In the genomic region with DNA sequence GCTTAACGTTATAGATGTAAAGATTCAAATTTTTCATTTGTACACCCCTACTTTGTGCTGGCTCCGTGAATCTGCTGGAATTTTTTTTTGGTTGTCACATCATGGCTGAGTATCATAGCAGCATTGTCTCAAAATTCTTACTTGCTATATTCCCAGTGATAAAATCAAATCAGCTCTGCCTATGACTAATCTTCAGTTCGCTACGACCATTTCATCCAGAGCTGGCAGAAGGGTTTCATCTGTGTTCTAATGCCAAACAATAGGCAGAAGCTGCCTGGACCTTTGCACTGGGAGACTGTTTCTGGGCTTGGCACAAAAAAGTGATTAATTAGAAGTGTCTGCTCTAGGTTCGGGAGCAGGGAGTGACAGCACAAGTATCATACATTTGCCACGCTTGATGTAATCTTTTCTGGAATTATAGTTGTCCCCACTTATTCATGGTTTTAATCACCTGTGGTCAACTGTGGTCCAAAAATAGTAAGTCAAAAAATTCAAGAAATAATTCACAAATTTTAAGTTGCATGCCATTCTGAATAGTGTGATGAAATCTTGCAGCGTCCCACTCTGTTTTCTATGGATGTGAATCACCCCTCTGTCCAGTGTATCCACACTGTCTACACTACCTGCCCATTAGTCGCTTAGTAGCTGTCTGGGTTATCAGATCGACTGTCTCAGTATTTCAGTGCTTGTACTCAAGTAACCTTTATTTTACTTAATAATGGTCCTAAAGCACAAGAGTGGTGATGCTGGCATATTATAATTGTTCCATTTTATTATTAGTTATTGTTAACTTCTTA, we compare ENCODE assay signal across 25 cellular contexts.
"Had no signal": no experiment of that assay in that cellular context is flagged by ENCODE, and none has a peak within 500 bp of the region (broad histone marks: within the 10 kb centered on the region; RNA-seq: fewer than 3 reads in every experiment).

No MANE protein-coding gene starts in this region.

- H3K9me3 ChIP-seq: Peyer's patch, SJSA1 had no signal

- DNase-seq: activated CD4-positive, alpha-beta memory T cell treated with anti-CD3 and anti-CD28 coated beads, Interleukin-2, amount 10 ng/mL, durations not matched to agents 7 days and 5 days; activated CD4-positive, alpha-beta T cell treated with anti-CD3 and anti-CD28 coated beads, Interleukin-2, amount 10 ng/mL, durations not matched to agents 7 days and 5 days; activated CD4-positive, CD25-positive, alpha-beta regulatory T cell; activated gamma-delta T cell; activated naive CD4-positive, alpha-beta T cell treated with anti-CD3 and anti-CD28 coated beads for 36 hours; activated T-cell treated with anti-CD3 and anti-CD28 coated beads for 4 hours; activated T-cell treated with anti-CD3 and anti-CD28 coated beads, Interleukin-2, amount 50 U/mL, for 48 hours; NCI-H1092 treated with DMSO at 0.1 percent for 48 hours; NCI-H1417 treated with DMSO at 0.1 percent for 48 hours; NCI-H1694; NCI-H2029; NCI-H2107; NCI-H2171 treated with DMSO at 0.1 percent for 48 hours; NCI-H226; NCI-H510A treated with DMSO at 0.1 percent for 48 hours; Peyer's patch; Right ventricle myocardium superior; T-helper 2 cell; T1000 had no signal

- H3K4me1 ChIP-seq: Peyer's patch, SJSA1 had no signal

- H3K27me3 Mint-ChIP-seq: activated CD4-positive, alpha-beta memory T cell treated with anti-CD3 and anti-CD28 coated beads, Interleukin-2, amount 10 ng/mL, durations not matched to agents 7 days and 5 days had no signal

- H3K27ac ChIP-seq: Peyer's patch, RWPE1, SJSA1, VCaP had no signal

- H3K9me3 Mint-ChIP-seq: activated CD4-positive, alpha-beta memory T cell treated with anti-CD3 and anti-CD28 coated beads, Interleukin-2, amount 10 ng/mL, durations not matched to agents 7 days and 5 days; activated CD4-positive, alpha-beta T cell treated with anti-CD3 and anti-CD28 coated beads, Interleukin-2, amount 10 ng/mL, durations not matched to agents 7 days and 5 days; activated naive CD4-positive, alpha-beta T cell treated with anti-CD3 and anti-CD28 coated beads for 36 hours; activated T-helper 17 cell treated with anti-CD3 and anti-CD28 coated beads, Interleukin-2, amount 50 U/mL, for 72 hours had no signal

- H3K4me3 Mint-ChIP-seq: activated CD4-positive, alpha-beta memory T cell treated with anti-CD3 and anti-CD28 coated beads, Interleukin-2, amount 10 ng/mL, durations not matched to agents 7 days and 5 days; activated CD4-positive, alpha-beta T cell treated with anti-CD3 and anti-CD28 coated beads, Interleukin-2, amount 10 ng/mL, durations not matched to agents 7 days and 5 days; activated naive CD4-positive, alpha-beta T cell treated with anti-CD3 and anti-CD28 coated beads for 36 hours; activated naive CD8-positive, alpha-beta T cell; activated T-helper 17 cell treated with anti-CD3 and anti-CD28 coated beads, Interleukin-2, amount 50 U/mL, for 72 hours had no signal

- FAIRE-seq: TTC549 had no signal

- H3K4me1 Mint-ChIP-seq: activated CD4-positive, alpha-beta memory T cell treated with anti-CD3 and anti-CD28 coated beads, Interleukin-2, amount 10 ng/mL, durations not matched to agents 7 days and 5 days; activated CD4-positive, alpha-beta T cell treated with anti-CD3 and anti-CD28 coated beads, Interleukin-2, amount 10 ng/mL, durations not matched to agents 7 days and 5 days; activated T-helper 17 cell treated with anti-CD3 and anti-CD28 coated beads, Interleukin-2, amount 50 U/mL, for 72 hours had no signal

- H3K4me3 ChIP-seq: Peyer's patch, SJSA1 had no signal

- H3K27ac Mint-ChIP-seq: activated CD4-positive, alpha-beta memory T cell treated with anti-CD3 and anti-CD28 coated beads, Interleukin-2, amount 10 ng/mL, durations not matched to agents 7 days and 5 days; activated CD4-positive, alpha-beta T cell treated with anti-CD3 and anti-CD28 coated beads, Interleukin-2, amount 10 ng/mL, durations not matched to agents 7 days and 5 days; activated naive CD4-positive, alpha-beta T cell treated with anti-CD3 and anti-CD28 coated beads for 36 hours; activated naive CD8-positive, alpha-beta T cell; activated T-helper 17 cell treated with anti-CD3 and anti-CD28 coated beads, Interleukin-2, amount 50 U/mL, for 72 hours had no signal

- H3K27me3 ChIP-seq: Peyer's patch, SJSA1 had no signal

- H3K36me3 ChIP-seq: Peyer's patch, SJSA1 had no signal

- ATAC-seq: activated T-helper 17 cell treated with anti-CD3 and anti-CD28 coated beads, Interleukin-2, amount 50 U/mL, for 72 hours had no signal

- H3K36me3 Mint-ChIP-seq: activated naive CD8-positive, alpha-beta T cell had no signal
